In genomic region chr2:172416447-172417058, GRCh38 we compare ENCODE assay signal across 12 cellular contexts. TPM values are rescaled to one million over a fixed set of nuclear protein-coding genes. Genes with fewer than 3 reads are reported as not detected.
DNase-seq lines count a peak whose midpoint lies in the region; ATAC-seq and TF ChIP-seq lines count a peak whose summit lies in the region.
"Had no signal": no experiment of that assay in that cellular context is flagged by ENCODE, and none has a peak within 500 bp of the region (broad histone marks: within the 10 kb centered on the region; RNA-seq: fewer than 3 reads in every experiment).

No MANE protein-coding gene starts in this region.

- H3K36me3 ChIP-seq in GM23338 (ENCODE audit: insufficient read depth) (no peaks in the 10 kb centered on the region), SJCRH30 (no peaks in the 10 kb centered on the region)

- TF ChIP-seq CTCF in GM23338 (conservative IDR thresholded peaks at IDR 0.05; ENCODE audit: low read depth in 2 of 2) = no peak

- H3K9me3 ChIP-seq in SJCRH30 (replicated peaks) = 0 out of 2 replicates have a peak, but pooled peaks cover 5% of the 10 kb centered on the region

- no peak overlapping the region for H3K27ac Mint-ChIP-seq in GM23338
- no peak overlapping the region for H3K27ac Mint-ChIP-seq in effector memory CD8-positive, alpha-beta T cell

- H2AFZ ChIP-seq in GM23338 = no peak overlapping the region

- H3K4me3 ChIP-seq in GM23338 = no peak overlapping the region
- no peak overlapping the region for H3K4me3 ChIP-seq in SJCRH30

- H3K27me3 ChIP-seq in GM23338 (ENCODE audit: insufficient read depth) (no peaks in the 10 kb centered on the region), SJCRH30 (no peaks in the 10 kb centered on the region)

- H3K27ac ChIP-seq in GM23338 (ENCODE audit: low read depth) (no peak overlapping the region), SJCRH30 (peak overlapping the region; percentile 33)

- peaks cover 2% of the 10 kb centered on the region for H3K27me3 Mint-ChIP-seq in GM23338 (ENCODE audit: insufficient read depth, low read depth, poor library complexity)
- peaks cover 20 to 30% of the 10 kb centered on the region in 2 donors for H3K27me3 Mint-ChIP-seq in effector memory CD8-positive, alpha-beta T cell

- peaks cover 3% of the 10 kb centered on the region; the same call in 1 of the 3 replicates for H3K9me3 Mint-ChIP-seq in GM23338
- no peaks in the 10 kb centered on the region for H3K9me3 Mint-ChIP-seq in effector memory CD8-positive, alpha-beta T cell

- H4K20me1 ChIP-seq in GM23338 (replicated peaks; ENCODE audit: insufficient read depth) = no peaks in the 10 kb centered on the region

- H3K4me2 ChIP-seq in GM23338 = no peak overlapping the region

- H3K79me2 ChIP-seq in GM23338 (replicated peaks; ENCODE audit: insufficient read depth) = no peaks in the 10 kb centered on the region

- no peak for ATAC-seq in GM23338
- ATAC-seq in stimulated activated naive CD8-positive, alpha-beta T cell treated with anti-CD3 and anti-CD28 coated beads, Interleukin-15, Interleukin-2, amounts not matched to agents 100 U/mL and 50 U/mL, for 24 hours = peak; percentile 28
- no peak for ATAC-seq in effector memory CD8-positive, alpha-beta T cell (replicated peaks)
- ATAC-seq in HG03520 (IDR thresholded peaks at IDR 0.05; ENCODE audit: unreplicated experiment) = no peak

- no peaks in the 10 kb centered on the region; the same call in 2 of the 3 replicates for H3K4me1 Mint-ChIP-seq in GM23338
- peaks cover 0 to 3% of the 10 kb centered on the region in 2 donors for H3K4me1 Mint-ChIP-seq in effector memory CD8-positive, alpha-beta T cell (ENCODE audit: low read depth in 2 of 2)

- DNase-seq in GM23338 (ENCODE audit: low spot score) (no peak), MV-4-11 (lab: John Stamatoyannopoulos, UW) (peak; percentile 99), SJCRH30 (peak in 1 of 2 experiments; percentile 31), retina (no peak)
- DNase-seq in stimulated activated naive CD8-positive, alpha-beta T cell treated with anti-CD3 and anti-CD28 coated beads, Interleukin-15, Interleukin-2, amounts not matched to agents 100 U/mL and 50 U/mL, for 24 hours = no peak
- DNase-seq in effector memory CD8-positive, alpha-beta T cell = no peak
- DNase-seq: ACHN, DMS 273 treated with DMSO at 0.1 percent for 48 hours, NCI-H1105 treated with DMSO at 0.1 percent for 48 hours, NCI-H187 treated with DMSO at 0.1 percent for 48 hours, NCI-H446 had no signal

- H3F3A ChIP-seq in GM23338 (replicated peaks; ENCODE audit: low read depth) = no peaks in the 10 kb centered on the region; the same call in 1 of the 2 replicates

- peaks cover 16% of the 10 kb centered on the region for H3K9me2 ChIP-seq in GM23338 (ENCODE audit: insufficient read depth)

- no peaks in the 10 kb centered on the region for H3K36me3 Mint-ChIP-seq in GM23338 (ENCODE audit: low read depth)
- no peaks in the 10 kb centered on the region for H3K36me3 Mint-ChIP-seq in effector memory CD8-positive, alpha-beta T cell (ENCODE audit: insufficient read depth)

- H3K4me1 ChIP-seq in GM23338 (ENCODE audit: insufficient read depth) (no peaks in the 10 kb centered on the region), SJCRH30 (no peaks in the 10 kb centered on the region)

- H3K4me3 Mint-ChIP-seq in GM23338 = no peak overlapping the region
- no peak overlapping the region for H3K4me3 Mint-ChIP-seq in effector memory CD8-positive, alpha-beta T cell

TF ChIP-seq in GM23338, 12 proteins besides CTCF, POLR2A, EP300 and RAD21:
- TF ChIP-seq ZNF331 (CRISPR knock-in tag; IDR thresholded peaks at IDR 0.05; ENCODE audit: low read depth) (peak; percentile 55), EZH2 (IDR thresholded peaks at IDR 0.05; ENCODE audit: low read depth, unreplicated experiment) (no peak), ZNF114 (CRISPR knock-in tag; IDR thresholded peaks at IDR 0.05) (no peak), JUNB (IDR thresholded peaks at IDR 0.05; ENCODE audit: unreplicated experiment) (no peak)

RNA-seq across cellular contexts. Expression of gene ITGA6, which starts 10.8 kb away (rescaled TPM):
- 124 and 129 TPM in 2 replicates for total RNA-seq in GM23338 (2014; rRNA removed; shearing (Covaris generic))
- polyA plus RNA-seq in GM23338 (2016; fragmentation: Nextera tagmentation; extraction: Ambion mirVana) = 28.6 and 32.9 TPM in 2 replicates
- total RNA-seq in SJCRH30 (2014; rRNA removed; shearing (Covaris generic)) = 52.3 and 57.8 TPM in 2 replicates
